16 cellular contexts compared by ENCODE assay signal in genomic region chr12:11777962-11778361, GRCh38.
DNase-seq lines count a peak whose midpoint lies in the region; ATAC-seq and TF ChIP-seq lines count a peak whose summit lies in the region.
"Had no signal": no experiment of that assay in that cellular context is flagged by ENCODE, and none has a peak within 500 bp of the region (broad histone marks: within the 10 kb centered on the region; RNA-seq: fewer than 3 reads in every experiment).

No MANE protein-coding gene starts in this region.

- intact Hi-C loops in left ventricle myocardium superior (cut with micrococcal nuclease): no loop called here
- intact Hi-C loops in left ventricle myocardium inferior (cut with micrococcal nuclease): no loop called here
- intact Hi-C loops in aorta (cut with DNase I): no loop called here

- H3K4me1 ChIP-seq in left ventricle myocardium inferior: peaks cover 50% of the 10 kb centered on the region
- peaks cover 8 to 17% of the 10 kb centered on the region in 2 donors for H3K4me1 ChIP-seq in aorta (ENCODE audit: control insufficient read depth in 1 of 2, insufficient read depth in 2 of 2, low read length in 2 of 2)

- H3K36me3 Mint-ChIP-seq in memory B cell: peaks cover 15% of the 10 kb centered on the region
- H3K36me3 Mint-ChIP-seq: brain had no signal

- ATAC-seq in left ventricle myocardium superior (peak; percentile 22), memory B cell (ENCODE audit: low read depth) (no peak), aorta (ENCODE audit: low FRiP score) (peak; percentile 13), HG02763 (IDR thresholded peaks at IDR 0.05; ENCODE audit: unreplicated experiment) (no peak), GM18861 (IDR thresholded peaks at IDR 0.05; ENCODE audit: unreplicated experiment) (no peak), HG03108 (IDR thresholded peaks at IDR 0.05; ENCODE audit: unreplicated experiment) (no peak)

- H3K27ac ChIP-seq in left ventricle myocardium inferior (replicated peaks): no peak overlapping the region
- peak overlapping the region; percentile 93 to 98 for H3K27ac ChIP-seq in aorta (ENCODE audit: low read depth in 1 of 2, low read length in 2 of 2)
- H3K27ac ChIP-seq: ovary, SK-N-MC had no signal

- peaks cover 31% of the 10 kb centered on the region for H3K4me1 Mint-ChIP-seq in memory B cell

- peak overlapping the region; percentile 58 for H3K27ac Mint-ChIP-seq in memory B cell

- H3K36me3 ChIP-seq in left ventricle myocardium inferior (no peaks in the 10 kb centered on the region), aorta (ENCODE audit: control insufficient read depth in 1 of 2, insufficient read depth in 2 of 2, low read length in 1 of 2) (peaks cover 0 to 2% of the 10 kb centered on the region in 2 donors)
- H3K36me3 ChIP-seq: ovary, tibial nerve had no signal

- H3K27me3 Mint-ChIP-seq in memory B cell: no peaks in the 10 kb centered on the region

- H3K9me3 Mint-ChIP-seq in memory B cell: no peaks in the 10 kb centered on the region

- H3K9me3 ChIP-seq in left ventricle myocardium inferior (replicated peaks): no peaks in the 10 kb centered on the region
- no peaks in the 10 kb centered on the region for H3K9me3 ChIP-seq in aorta (ENCODE audit: control insufficient read depth, low read length)
- H3K9me3 ChIP-seq: ovary, tibial nerve had no signal

- H3K27me3 ChIP-seq in left ventricle myocardium inferior (ENCODE audit: low read depth): no peaks in the 10 kb centered on the region
- H3K27me3 ChIP-seq in aorta (ENCODE audit: control insufficient read depth in 1 of 2, insufficient read depth in 2 of 2, low read length in 1 of 2): no peaks in the 10 kb centered on the region
- H3K27me3 ChIP-seq: ovary, tibial nerve had no signal

- H3K4me3 Mint-ChIP-seq in memory B cell: no peak overlapping the region
- H3K4me3 Mint-ChIP-seq: brain had no signal

- no peak for TF ChIP-seq CTCF in left ventricle myocardium inferior (IDR thresholded peaks at IDR 0.05; ENCODE audit: borderline replicate concordance)

- no peak for DNase-seq in left ventricle myocardium superior
- no peak for DNase-seq in left ventricle myocardium inferior
- peak; percentile 31 for DNase-seq in OCI-M1 (lab: John Stamatoyannopoulos, UW)
- no peak for DNase-seq in memory B cell (ENCODE audit: low spot score in 2 of 2)
- no peak for DNase-seq in aorta
- DNase-seq: activated CD4-positive, CD25-positive, alpha-beta regulatory T cell treated with anti-CD3 and anti-CD28 coated beads, Interleukin-2, amount 50 U/mL, for 72 hours; effector CD8-positive, alpha-beta T cell; mesendoderm; NCI-H1048; ovary had no signal

- H3K4me3 ChIP-seq in left ventricle myocardium inferior: no peak overlapping the region
- H3K4me3 ChIP-seq in aorta (ENCODE audit: low read length in 2 of 2): no peak overlapping the region
- H3K4me3 ChIP-seq: ovary, SK-N-MC, tibial nerve had no signal

- WGBS in aorta, 2 donors: 38 to 49% methylated on average over 12 of the region's 12 CpGs

Comparison
In these comparisons a context has a peak if more than half of its experiments do, and no peak if none do; other contexts are left out.
1. ATAC-seq: peak in left ventricle myocardium superior (single experiment) and aorta (single experiment); none in memory B cell (single experiment), HG02763 (single experiment), GM18861 (single experiment) and HG03108 (single experiment).